ENCODE assay signal across 1 cellular context in the genomic region with DNA sequence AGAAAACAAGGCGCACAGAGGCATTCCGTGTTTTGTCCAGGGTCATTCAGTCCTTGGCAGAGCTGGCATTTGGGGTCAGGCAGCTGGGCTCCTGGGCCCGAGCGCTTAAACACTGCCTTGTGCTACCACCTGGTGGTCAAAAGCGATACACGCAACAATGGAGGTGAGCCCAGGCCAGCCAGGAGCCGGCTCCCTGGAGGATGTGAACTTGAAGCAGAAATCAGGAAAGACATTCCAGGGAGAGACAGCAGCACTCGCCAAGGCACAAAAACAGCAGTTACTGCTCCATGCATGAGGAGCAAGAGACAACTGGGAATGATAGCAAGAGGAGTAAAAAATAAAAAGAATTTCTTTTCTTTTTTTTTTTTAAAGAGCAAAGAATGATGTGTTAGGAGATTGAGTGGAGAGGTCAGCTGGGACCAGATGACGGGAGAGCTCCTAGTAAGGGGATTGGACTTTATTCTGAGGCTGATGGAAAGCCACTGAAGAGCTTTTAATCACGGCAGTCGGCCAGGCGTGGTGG.
A peak's percentile ranks its signal among the peaks of the same experiment; 100 is the strongest.
TF ChIP-seq lines count a peak whose summit lies in the region.

No MANE protein-coding gene starts in this region.

TF ChIP-seq in HepG2, 621 proteins besides CTCF, POLR2A, EP300 and RAD21 (continues in another document):
- TF ChIP-seq RNF2 (conservative IDR thresholded peaks at IDR 0.05; ENCODE audit: low read depth) = no peak
- TF ChIP-seq, protein P1, sequence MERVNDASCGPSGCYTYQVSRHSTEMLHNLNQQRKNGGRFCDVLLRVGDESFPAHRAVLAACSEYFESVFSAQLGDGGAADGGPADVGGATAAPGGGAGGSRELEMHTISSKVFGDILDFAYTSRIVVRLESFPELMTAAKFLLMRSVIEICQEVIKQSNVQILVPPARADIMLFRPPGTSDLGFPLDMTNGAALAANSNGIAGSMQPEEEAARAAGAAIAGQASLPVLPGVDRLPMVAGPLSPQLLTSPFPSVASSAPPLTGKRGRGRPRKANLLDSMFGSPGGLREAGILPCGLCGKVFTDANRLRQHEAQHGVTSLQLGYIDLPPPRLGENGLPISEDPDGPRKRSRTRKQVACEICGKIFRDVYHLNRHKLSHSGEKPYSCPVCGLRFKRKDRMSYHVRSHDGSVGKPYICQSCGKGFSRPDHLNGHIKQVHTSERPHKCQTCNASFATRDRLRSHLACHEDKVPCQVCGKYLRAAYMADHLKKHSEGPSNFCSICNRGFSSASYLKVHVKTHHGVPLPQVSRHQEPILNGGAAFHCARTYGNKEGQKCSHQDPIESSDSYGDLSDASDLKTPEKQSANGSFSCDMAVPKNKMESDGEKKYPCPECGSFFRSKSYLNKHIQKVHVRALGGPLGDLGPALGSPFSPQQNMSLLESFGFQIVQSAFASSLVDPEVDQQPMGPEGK (CRISPR knock-in tag; IDR thresholded peaks at IDR 0.05) = peak; percentile 48
- no peak for TF ChIP-seq ARNT2 (CRISPR knock-in tag; IDR thresholded peaks at IDR 0.05; ENCODE audit: low read depth)
- TF ChIP-seq JARID2 (CRISPR knock-in tag; IDR thresholded peaks at IDR 0.05; ENCODE audit: insufficient replicate concordance) = peak; percentile 77
- TF ChIP-seq, protein P2, sequence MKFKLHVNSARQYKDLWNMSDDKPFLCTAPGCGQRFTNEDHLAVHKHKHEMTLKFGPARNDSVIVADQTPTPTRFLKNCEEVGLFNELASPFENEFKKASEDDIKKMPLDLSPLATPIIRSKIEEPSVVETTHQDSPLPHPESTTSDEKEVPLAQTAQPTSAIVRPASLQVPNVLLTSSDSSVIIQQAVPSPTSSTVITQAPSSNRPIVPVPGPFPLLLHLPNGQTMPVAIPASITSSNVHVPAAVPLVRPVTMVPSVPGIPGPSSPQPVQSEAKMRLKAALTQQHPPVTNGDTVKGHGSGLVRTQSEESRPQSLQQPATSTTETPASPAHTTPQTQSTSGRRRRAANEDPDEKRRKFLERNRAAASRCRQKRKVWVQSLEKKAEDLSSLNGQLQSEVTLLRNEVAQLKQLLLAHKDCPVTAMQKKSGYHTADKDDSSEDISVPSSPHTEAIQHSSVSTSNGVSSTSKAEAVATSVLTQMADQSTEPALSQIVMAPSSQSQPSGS (CRISPR knock-in tag; IDR thresholded peaks at IDR 0.05) = peak; percentile 49; the same call in 1 of the 2 replicates
- TF ChIP-seq ZSCAN29 (CRISPR knock-in tag; conservative IDR thresholded peaks at IDR 0.05) = 0 out of 2 replicates have a peak, but pooled peaks have one; percentile 27
- no peak for TF ChIP-seq DMAP1 (CRISPR knock-in tag; IDR thresholded peaks at IDR 0.05)
- TF ChIP-seq RCOR2 (CRISPR knock-in tag; IDR thresholded peaks at IDR 0.05) = no peak; the same call in 1 of the 2 replicates
- TF ChIP-seq, protein P3, sequence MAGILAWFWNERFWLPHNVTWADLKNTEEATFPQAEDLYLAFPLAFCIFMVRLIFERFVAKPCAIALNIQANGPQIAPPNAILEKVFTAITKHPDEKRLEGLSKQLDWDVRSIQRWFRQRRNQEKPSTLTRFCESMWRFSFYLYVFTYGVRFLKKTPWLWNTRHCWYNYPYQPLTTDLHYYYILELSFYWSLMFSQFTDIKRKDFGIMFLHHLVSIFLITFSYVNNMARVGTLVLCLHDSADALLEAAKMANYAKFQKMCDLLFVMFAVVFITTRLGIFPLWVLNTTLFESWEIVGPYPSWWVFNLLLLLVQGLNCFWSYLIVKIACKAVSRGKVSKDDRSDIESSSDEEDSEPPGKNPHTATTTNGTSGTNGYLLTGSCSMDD (CRISPR knock-in tag; IDR thresholded peaks at IDR 0.05) = no peak
- TF ChIP-seq ZNF605 (CRISPR knock-in tag; IDR thresholded peaks at IDR 0.05) = no peak
- TF ChIP-seq NR2F1 (CRISPR knock-in tag; IDR thresholded peaks at IDR 0.05) = peak; percentile 16 to 57; a peak in 2 of 4 replicates
- TF ChIP-seq, protein P4, sequence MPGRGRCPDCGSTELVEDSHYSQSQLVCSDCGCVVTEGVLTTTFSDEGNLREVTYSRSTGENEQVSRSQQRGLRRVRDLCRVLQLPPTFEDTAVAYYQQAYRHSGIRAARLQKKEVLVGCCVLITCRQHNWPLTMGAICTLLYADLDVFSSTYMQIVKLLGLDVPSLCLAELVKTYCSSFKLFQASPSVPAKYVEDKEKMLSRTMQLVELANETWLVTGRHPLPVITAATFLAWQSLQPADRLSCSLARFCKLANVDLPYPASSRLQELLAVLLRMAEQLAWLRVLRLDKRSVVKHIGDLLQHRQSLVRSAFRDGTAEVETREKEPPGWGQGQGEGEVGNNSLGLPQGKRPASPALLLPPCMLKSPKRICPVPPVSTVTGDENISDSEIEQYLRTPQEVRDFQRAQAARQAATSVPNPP (CRISPR knock-in tag; IDR thresholded peaks at IDR 0.05) = no peak
- TF ChIP-seq MBNL3 (CRISPR knock-in tag; conservative IDR thresholded peaks at IDR 0.05) = no peak
- TF ChIP-seq ZC3H4 (CRISPR knock-in tag; IDR thresholded peaks at IDR 0.05; ENCODE audit: borderline replicate concordance) = no peak
- 0 out of 2 replicates have a peak, but pooled peaks have one; percentile 59 for TF ChIP-seq ZNF761 (CRISPR knock-in tag; conservative IDR thresholded peaks at IDR 0.05)
- TF ChIP-seq SIX1 (CRISPR knock-in tag; IDR thresholded peaks at IDR 0.05; ENCODE audit: borderline replicate concordance) = peak; percentile 26; the same call in 1 of the 2 replicates
- no peak for TF ChIP-seq SRF (IDR thresholded peaks at IDR 0.05; ENCODE audit: low read depth, low read length)
- no peak for TF ChIP-seq ZNF253 (CRISPR knock-in tag; IDR thresholded peaks at IDR 0.05; ENCODE audit: borderline replicate concordance)
- TF ChIP-seq, protein P5, sequence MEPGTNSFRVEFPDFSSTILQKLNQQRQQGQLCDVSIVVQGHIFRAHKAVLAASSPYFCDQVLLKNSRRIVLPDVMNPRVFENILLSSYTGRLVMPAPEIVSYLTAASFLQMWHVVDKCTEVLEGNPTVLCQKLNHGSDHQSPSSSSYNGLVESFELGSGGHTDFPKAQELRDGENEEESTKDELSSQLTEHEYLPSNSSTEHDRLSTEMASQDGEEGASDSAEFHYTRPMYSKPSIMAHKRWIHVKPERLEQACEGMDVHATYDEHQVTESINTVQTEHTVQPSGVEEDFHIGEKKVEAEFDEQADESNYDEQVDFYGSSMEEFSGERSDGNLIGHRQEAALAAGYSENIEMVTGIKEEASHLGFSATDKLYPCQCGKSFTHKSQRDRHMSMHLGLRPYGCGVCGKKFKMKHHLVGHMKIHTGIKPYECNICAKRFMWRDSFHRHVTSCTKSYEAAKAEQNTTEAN (CRISPR knock-in tag; conservative IDR thresholded peaks at IDR 0.05) = no peak
- no peak for TF ChIP-seq PRPF4 (IDR thresholded peaks at IDR 0.05; ENCODE audit: low read depth, low read length, poor library complexity, severe bottlenecking)
- TF ChIP-seq SCMH1 (CRISPR knock-in tag; IDR thresholded peaks at IDR 0.05; ENCODE audit: borderline replicate concordance) = no peak
- no peak for TF ChIP-seq IKZF1 (IDR thresholded peaks at IDR 0.05)
- no peak; the same call in 1 of the 2 replicates for TF ChIP-seq ARHGAP35 (CRISPR knock-in tag; IDR thresholded peaks at IDR 0.05; ENCODE audit: borderline replicate concordance)
- TF ChIP-seq RXRB (CRISPR knock-in tag; IDR thresholded peaks at IDR 0.05; ENCODE audit: borderline replicate concordance) = peak; percentile 81
- peak; percentile 67 for TF ChIP-seq ZNF501 (CRISPR knock-in tag; IDR thresholded peaks at IDR 0.05)
- TF ChIP-seq, protein P6, sequence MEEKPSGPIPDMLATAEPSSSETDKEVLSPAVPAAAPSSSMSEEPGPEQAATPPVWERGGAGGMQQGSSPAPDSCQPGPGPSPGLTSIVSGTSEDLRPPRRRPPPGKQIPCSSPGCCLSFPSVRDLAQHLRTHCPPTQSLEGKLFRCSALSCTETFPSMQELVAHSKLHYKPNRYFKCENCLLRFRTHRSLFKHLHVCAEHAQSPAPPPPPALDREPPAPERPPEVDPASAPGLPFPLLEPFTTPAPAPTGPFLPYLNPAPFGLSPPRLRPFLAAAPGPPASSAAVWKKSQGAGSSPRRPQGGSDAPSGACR (CRISPR knock-in tag; IDR thresholded peaks at IDR 0.05) = no peak
- no peak for TF ChIP-seq ZNF543 (CRISPR knock-in tag; IDR thresholded peaks at IDR 0.05)
- TF ChIP-seq SNAPC2 (CRISPR knock-in tag; IDR thresholded peaks at IDR 0.05) = no peak
- no peak for TF ChIP-seq CREM (IDR thresholded peaks at IDR 0.05)
- TF ChIP-seq CREM (CRISPR knock-in tag; IDR thresholded peaks at IDR 0.05) = no peak
- TF ChIP-seq, protein P7, sequence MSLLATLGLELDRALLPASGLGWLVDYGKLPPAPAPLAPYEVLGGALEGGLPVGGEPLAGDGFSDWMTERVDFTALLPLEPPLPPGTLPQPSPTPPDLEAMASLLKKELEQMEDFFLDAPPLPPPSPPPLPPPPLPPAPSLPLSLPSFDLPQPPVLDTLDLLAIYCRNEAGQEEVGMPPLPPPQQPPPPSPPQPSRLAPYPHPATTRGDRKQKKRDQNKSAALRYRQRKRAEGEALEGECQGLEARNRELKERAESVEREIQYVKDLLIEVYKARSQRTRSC (CRISPR knock-in tag; IDR thresholded peaks at IDR 0.05; ENCODE audit: low read depth) = no peak
- TF ChIP-seq ZNF232 (CRISPR knock-in tag; IDR thresholded peaks at IDR 0.05; ENCODE audit: borderline replicate concordance) = peak; percentile 64; the same call in 1 of the 2 replicates
- TF ChIP-seq POLR2AphosphoS2 (IDR thresholded peaks at IDR 0.05; ENCODE audit: low read depth, low read length) = no peak
- TF ChIP-seq TEAD3 (CRISPR knock-in tag; optimal IDR thresholded peaks at IDR 0.05; ENCODE audit: borderline replicate concordance) = peak; percentile 90
- no peak for TF ChIP-seq PRMT3 (CRISPR knock-in tag; IDR thresholded peaks at IDR 0.05; ENCODE audit: borderline replicate concordance, low read depth)
- no peak; the same call in 1 of the 2 replicates for TF ChIP-seq KDM5A (IDR thresholded peaks at IDR 0.05; ENCODE audit: borderline replicate concordance, low read length)
- TF ChIP-seq MTA3 (CRISPR knock-in tag; IDR thresholded peaks at IDR 0.05) = no peak
- no peak for TF ChIP-seq KDM1A (CRISPR knock-in tag; IDR thresholded peaks at IDR 0.05)
- TF ChIP-seq ZNF317 (CRISPR knock-in tag; IDR thresholded peaks at IDR 0.05) = 0 out of 2 replicates have a peak, but pooled peaks have one; percentile 14
- TF ChIP-seq SIN3B (IDR thresholded peaks at IDR 0.05; ENCODE audit: low read length) = no peak
- peak; percentile 52 for TF ChIP-seq TARDBP (CRISPR knock-in tag; IDR thresholded peaks at IDR 0.05)
- TF ChIP-seq PAX8 (CRISPR knock-in tag; IDR thresholded peaks at IDR 0.05; ENCODE audit: borderline replicate concordance) = no peak
- no peak for TF ChIP-seq TBX2 (CRISPR knock-in tag; IDR thresholded peaks at IDR 0.05; ENCODE audit: borderline replicate concordance)
- peak; percentile 41; the same call in 1 of the 2 replicates for TF ChIP-seq ZFX (CRISPR knock-in tag; IDR thresholded peaks at IDR 0.05; ENCODE audit: low read depth)
- peak; percentile 27; the same call in 1 of the 2 replicates for TF ChIP-seq NFKB2 (CRISPR knock-in tag; IDR thresholded peaks at IDR 0.05; ENCODE audit: borderline replicate concordance)
- TF ChIP-seq POLR2G (IDR thresholded peaks at IDR 0.05; ENCODE audit: low read depth, low read length) = no peak
- peak; percentile 55 for TF ChIP-seq CEBPG (CRISPR knock-in tag; IDR thresholded peaks at IDR 0.05)
- TF ChIP-seq, protein P8, sequence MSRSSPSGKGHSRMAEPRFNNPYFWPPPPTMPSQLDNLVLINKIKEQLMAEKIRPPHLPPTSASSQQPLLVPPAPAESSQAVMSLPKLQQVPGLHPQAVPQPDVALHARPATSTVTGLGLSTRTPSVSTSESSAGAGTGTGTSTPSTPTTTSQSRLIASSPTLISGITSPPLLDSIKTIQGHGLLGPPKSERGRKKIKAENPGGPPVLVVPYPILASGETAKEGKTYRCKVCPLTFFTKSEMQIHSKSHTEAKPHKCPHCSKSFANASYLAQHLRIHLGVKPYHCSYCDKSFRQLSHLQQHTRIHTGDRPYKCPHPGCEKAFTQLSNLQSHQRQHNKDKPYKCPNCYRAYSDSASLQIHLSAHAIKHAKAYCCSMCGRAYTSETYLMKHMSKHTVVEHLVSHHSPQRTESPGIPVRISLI (CRISPR knock-in tag; IDR thresholded peaks at IDR 0.05; ENCODE audit: borderline replicate concordance) = peak; percentile 50; the same call in 1 of the 2 replicates
- no peak for TF ChIP-seq ZNF564 (CRISPR knock-in tag; IDR thresholded peaks at IDR 0.05)
- TF ChIP-seq ZNF614 (CRISPR knock-in tag; IDR thresholded peaks at IDR 0.05; ENCODE audit: borderline replicate concordance) = peak; percentile 54; the same call in 1 of the 2 replicates
- no peak for TF ChIP-seq ZFP62 (CRISPR knock-in tag; IDR thresholded peaks at IDR 0.05)
- TF ChIP-seq ZNF446 (CRISPR knock-in tag; IDR thresholded peaks at IDR 0.05) = no peak
- no peak for TF ChIP-seq NBN (conservative IDR thresholded peaks at IDR 0.05)
- TF ChIP-seq ZFYVE20 (CRISPR knock-in tag; IDR thresholded peaks at IDR 0.05; ENCODE audit: borderline replicate concordance, low read depth) = no peak
- TF ChIP-seq ATAD3A (CRISPR knock-in tag; IDR thresholded peaks at IDR 0.05) = no peak
- TF ChIP-seq RBFOX2 (IDR thresholded peaks at IDR 0.05; ENCODE audit: low read depth, low read length) = no peak
- peak; percentile 49; the same call in 1 of the 2 replicates for TF ChIP-seq ETV5 (CRISPR knock-in tag; IDR thresholded peaks at IDR 0.05; ENCODE audit: borderline replicate concordance)
- TF ChIP-seq TP53 (CRISPR knock-in tag; conservative IDR thresholded peaks at IDR 0.05) = no peak
- TF ChIP-seq ZEB1 (IDR thresholded peaks at IDR 0.05; ENCODE audit: insufficient replicate concordance, low read depth) = no peak
- peak; percentile 34; the same call in 1 of the 2 replicates for TF ChIP-seq BCL6 (CRISPR knock-in tag; IDR thresholded peaks at IDR 0.05)
